13 cellular contexts compared by ENCODE assay signal in the genomic region with DNA sequence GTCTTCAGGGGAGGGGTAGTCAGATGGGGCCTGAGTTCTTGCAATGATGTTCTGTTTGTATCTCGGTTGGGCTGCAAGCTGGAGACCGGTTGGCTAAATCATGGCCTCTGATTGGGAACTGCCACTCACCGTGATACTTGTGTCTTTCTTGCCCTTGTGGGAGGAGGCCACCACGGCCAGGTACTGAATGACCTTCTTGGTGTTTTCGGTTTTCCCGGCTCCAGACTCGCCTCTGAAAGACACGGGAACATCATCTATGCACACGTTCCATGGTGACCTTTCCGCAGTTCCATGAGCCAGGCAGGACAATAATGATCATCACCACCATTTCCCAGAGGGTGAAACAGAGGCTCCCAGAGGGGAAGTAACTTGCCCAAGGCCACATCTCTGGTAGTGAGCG.
A peak's percentile ranks its signal among the peaks of the same experiment; 100 is the strongest.
DNase-seq lines count a peak whose midpoint lies in the region; ATAC-seq and TF ChIP-seq lines count a peak whose summit lies in the region.
"Had no signal": no experiment of that assay in that cellular context is flagged by ENCODE, and none has a peak within 500 bp of the region (broad histone marks: within the 10 kb centered on the region; RNA-seq: fewer than 3 reads in every experiment).

No MANE protein-coding gene starts in this region.

- no peaks in the 10 kb centered on the region for H3K27me3 ChIP-seq in ascending aorta
- H3K27me3 ChIP-seq in gastroesophageal sphincter, result no peaks in the 10 kb centered on the region
- H3K27me3 ChIP-seq in sigmoid colon, result no peaks in the 10 kb centered on the region
- H3K27me3 ChIP-seq in transverse colon, result no peaks in the 10 kb centered on the region
- H3K27me3 ChIP-seq: BLaER1 treated with 17β-estradiol and CSF1 and Interleukin-3, amounts not matched to agents 10 nM and 100 nM had no signal

- no peaks in the 10 kb centered on the region for H3K9me3 ChIP-seq in ascending aorta
- H3K9me3 ChIP-seq in gastroesophageal sphincter, result no peaks in the 10 kb centered on the region
- H3K9me3 ChIP-seq in sigmoid colon, result no peaks in the 10 kb centered on the region
- no peaks in the 10 kb centered on the region for H3K9me3 ChIP-seq in transverse colon
- H3K9me3 ChIP-seq: BLaER1 treated with 17β-estradiol and CSF1 and Interleukin-3, amounts not matched to agents 10 nM and 100 nM had no signal

- peaks cover 12 to 35% of the 10 kb centered on the region in 2 donors for H3K4me1 ChIP-seq in ascending aorta
- H3K4me1 ChIP-seq in gastroesophageal sphincter, result peaks cover 3 to 99% (median 6%) of the 10 kb centered on the region in 3 donors
- peaks cover 0 to 99% (median 90%) of the 10 kb centered on the region in 4 donors for H3K4me1 ChIP-seq in sigmoid colon
- H3K4me1 ChIP-seq in transverse colon, result peaks cover 0 to 13% (median 3%) of the 10 kb centered on the region in 4 donors

- 64% methylated on average over 5 of the region's 11 CpGs; no CpG with 5 or more reads in 1 of the 2 donors for WGBS in gastroesophageal sphincter (ENCODE audit: low coverage in 1 of 2), 2 donors
- WGBS in sigmoid colon, 2 donors, result 89 to 91% methylated on average over 11 of the region's 11 CpGs
- 85% methylated on average over 11 of the region's 11 CpGs; no CpG with 5 or more reads in 1 of the 2 donors for WGBS in transverse colon (ENCODE audit: low coverage in 1 of 2), 2 donors

- TF ChIP-seq CTCF in ascending aorta (IDR thresholded peaks at IDR 0.05) (no peak), gastroesophageal sphincter (IDR thresholded peaks at IDR 0.05) (no peak), sigmoid colon (IDR thresholded peaks at IDR 0.05) (no peak), transverse colon (IDR thresholded peaks at IDR 0.05) (no peak)

- H3K36me3 ChIP-seq in ascending aorta (peaks cover 57 to 62% of the 10 kb centered on the region in 2 donors), gastroesophageal sphincter (peaks cover 0 to 63% of the 10 kb centered on the region in 2 donors), sigmoid colon (peaks cover 26 to 87% (median 54%) of the 10 kb centered on the region in 4 donors), transverse colon (no peaks in the 10 kb centered on the region)
- H3K36me3 ChIP-seq: BLaER1 treated with 17β-estradiol and CSF1 and Interleukin-3, amounts not matched to agents 10 nM and 100 nM had no signal

- TF ChIP-seq POLR2A in gastroesophageal sphincter (IDR thresholded peaks at IDR 0.05), result no peak
- no peak for TF ChIP-seq POLR2A in sigmoid colon (IDR thresholded peaks at IDR 0.05)
- no peak for TF ChIP-seq POLR2A in transverse colon (IDR thresholded peaks at IDR 0.05)

- TF ChIP-seq EP300 in gastroesophageal sphincter (IDR thresholded peaks at IDR 0.05), result no peak
- no peak for TF ChIP-seq EP300 in sigmoid colon (IDR thresholded peaks at IDR 0.05)
- TF ChIP-seq EP300 in transverse colon (IDR thresholded peaks at IDR 0.05; ENCODE audit: low read depth), result no peak

- no peak for ATAC-seq in gastroesophageal sphincter
- no peak for ATAC-seq in HG03280 (IDR thresholded peaks at IDR 0.05; ENCODE audit: unreplicated experiment)
- ATAC-seq: HepG2 had no signal

- peak overlapping the region; percentile 43 to 77 for H3K27ac ChIP-seq in ascending aorta
- H3K27ac ChIP-seq in gastroesophageal sphincter, result peak overlapping the region; percentile 76 to 79 (median 78)
- H3K27ac ChIP-seq in sigmoid colon, result peak overlapping the region; percentile 67 to 98 (median 84)
- peak overlapping the region; percentile 30 to 74 (median 61) for H3K27ac ChIP-seq in transverse colon
- H3K27ac ChIP-seq: BLaER1 treated with 17β-estradiol and CSF1 and Interleukin-3, amounts not matched to agents 10 nM and 100 nM had no signal

- DNase-seq in ascending aorta (ENCODE audit: low spot score in 2 of 2) (no peak), sigmoid colon (no peak), transverse colon (no peak), NCI-H748 (lab: John Stamatoyannopoulos, UW; ENCODE audit: unreplicated experiment) (no peak), RPMI8226 (no peak)
- DNase-seq: 8988T; CD4-positive, CD25-positive, alpha-beta regulatory T cell; DMS53; GF-D8 had no signal

- in situ Hi-C loops in transverse colon (cut with MboI; ENCODE audit: low pct_ligation_motif_present in 1 of 4, low pct_unique_long_range_greater_than_20kb in 1 of 4, low sequenced_read_pairs in 3 of 4), result no loop called here

- H3K4me3 ChIP-seq in ascending aorta (no peak overlapping the region), gastroesophageal sphincter (no peak overlapping the region), sigmoid colon (no peak overlapping the region), transverse colon (no peak overlapping the region)
- H3K4me3 ChIP-seq: BLaER1 treated with 17β-estradiol and CSF1 and Interleukin-3, amounts not matched to agents 10 nM and 100 nM had no signal

- intact Hi-C loops in ascending aorta (cut with DNase I), result loop anchor here (5.0 kb wide), 1 partner anchor 41 kb away; no protein-coding TSS in a partner anchor
- intact Hi-C loops in sigmoid colon (cut with DNase I), result no loop called here
- intact Hi-C loops in transverse colon (cut with DNase I; ENCODE audit: low total_unique reads), result no loop called here
